Comparison of ENCODE assay signal across 1 cellular context in genomic region chr15:75451674-75452363, GRCh38.
TF ChIP-seq lines count a peak whose summit lies in the region.

TSS of gene SIN3A (minus strand) at chr15:75451690. CDS start at chr15:75430375, 21,315 bp downstream.

TF ChIP-seq in K562, 482 proteins besides CTCF, POLR2A, EP300 and RAD21 (continued from another document and continues in another):
- TF ChIP-seq PBX2 (CRISPR knock-in tag; IDR thresholded peaks at IDR 0.05; ENCODE audit: low read depth) (peak; percentile 86), PBX2 (tag; conservative IDR thresholded peaks at IDR 0.05; ENCODE audit: low read depth) (peak; percentile 97), HSF4 (CRISPR knock-in tag; IDR thresholded peaks at IDR 0.05; ENCODE audit: borderline replicate concordance) (no peak), NR2C2 (CRISPR knock-in tag; IDR thresholded peaks at IDR 0.05) (no peak), NR2C2 (tag; IDR thresholded peaks at IDR 0.05) (peak; percentile 45; the same call in 1 of the 2 replicates), ZFX (CRISPR knock-in tag; IDR thresholded peaks at IDR 0.05) (peak; percentile 56; the same call in 1 of the 2 replicates), ZNF764 (CRISPR knock-in tag; IDR thresholded peaks at IDR 0.05; ENCODE audit: low read depth) (no peak), ATF7 (IDR thresholded peaks at IDR 0.05) (peak; percentile 71; the same call in 1 of the 2 replicates), TFAP4 (CRISPR knock-in tag; IDR thresholded peaks at IDR 0.05; ENCODE audit: borderline replicate concordance) (peak; percentile 75; the same call in 1 of the 2 replicates), ZNF830 (CRISPR knock-in tag; IDR thresholded peaks at IDR 0.05) (no peak), ATF1 (CRISPR knock-in tag; IDR thresholded peaks at IDR 0.05) (no peak), ATF1 (tag; IDR thresholded peaks at IDR 0.05) (peak; percentile 83), RFX1 (IDR thresholded peaks at IDR 0.05) (peak; percentile 67; the same call in 1 of the 2 replicates), RB1 (IDR thresholded peaks at IDR 0.05; ENCODE audit: low read depth) (no peak; the same call in 1 of the 2 replicates), PPARD (CRISPR knock-in tag; IDR thresholded peaks at IDR 0.05) (no peak), NRF1 (conservative IDR thresholded peaks at IDR 0.05 in 1 of 2, IDR thresholded peaks at IDR 0.05 in 1 of 2) (peak; percentile 84 to 86), SP1 (CRISPR knock-in tag; IDR thresholded peaks at IDR 0.05) (peak; percentile 91), ID3 (CRISPR knock-in tag; IDR thresholded peaks at IDR 0.05) (no peak), ID3 (tag; IDR thresholded peaks at IDR 0.05) (no peak), VEZF1 (CRISPR knock-in tag; IDR thresholded peaks at IDR 0.05) (peak; percentile 80), HBP1 (CRISPR knock-in tag; IDR thresholded peaks at IDR 0.05) (no peak), NR2C1 (IDR thresholded peaks at IDR 0.05) (no peak), NR2C1 (tag; IDR thresholded peaks at IDR 0.05) (no peak), ZNF165 (CRISPR knock-in tag; IDR thresholded peaks at IDR 0.05; ENCODE audit: borderline replicate concordance) (no peak), E2F5 (CRISPR knock-in tag; IDR thresholded peaks at IDR 0.05) (no peak), GATAD2A (IDR thresholded peaks at IDR 0.05) (no peak), ATF2 (CRISPR knock-in tag; IDR thresholded peaks at IDR 0.05) (no peak), ZNF766 (CRISPR knock-in tag; conservative IDR thresholded peaks at IDR 0.05) (no peak), ZNF609 (CRISPR knock-in tag; IDR thresholded peaks at IDR 0.05; ENCODE audit: borderline replicate concordance) (no peak), SMC3 (conservative IDR thresholded peaks at IDR 0.05; ENCODE audit: insufficient read depth, low read depth, low read length) (no peak), FOS (IDR thresholded peaks at IDR 0.05; ENCODE audit: extremely low read depth, insufficient read length) (peak; percentile 93), BRF2 (IDR thresholded peaks at IDR 0.05; ENCODE audit: borderline replicate concordance, insufficient read depth, insufficient read length) (no peak), NFIX (CRISPR knock-in tag; IDR thresholded peaks at IDR 0.05; ENCODE audit: low read depth) (no peak), ZBTB7A (IDR thresholded peaks at IDR 0.05; ENCODE audit: borderline replicate concordance, control insufficient read depth, low read depth, low read length) (peak; percentile 86), RFX5 (IDR thresholded peaks at IDR 0.05; ENCODE audit: low read depth, low read length) (no peak), SP2 (IDR thresholded peaks at IDR 0.05; ENCODE audit: extremely low read depth, low read depth, low read length, poor library complexity, severe bottlenecking) (peak; percentile 84), TCFL5 (CRISPR knock-in tag; conservative IDR thresholded peaks at IDR 0.05) (no peak), MAX (CRISPR knock-in tag; IDR thresholded peaks at IDR 0.05) (no peak), ZBTB8A (IDR thresholded peaks at IDR 0.05; ENCODE audit: partially characterized antibody) (no peak), WHSC1 (IDR thresholded peaks at IDR 0.05; ENCODE audit: low read length) (peak; percentile 41), ZNF280A (IDR thresholded peaks at IDR 0.05; ENCODE audit: low read depth, partially characterized antibody) (no peak), BRD9 (IDR thresholded peaks at IDR 0.05; ENCODE audit: low read depth, partially characterized antibody) (no peak), RBM25 (IDR thresholded peaks at IDR 0.05; ENCODE audit: low read depth, low read length, severe bottlenecking) (peak; percentile 80), MYC (IDR thresholded peaks at IDR 0.05; ENCODE audit: low read depth, low read length) (peak; percentile 36; the same call in 1 of the 2 replicates), MYC (CRISPR knock-in tag; IDR thresholded peaks at IDR 0.05; ENCODE audit: borderline replicate concordance, low read depth) (no peak), ASH1L (IDR thresholded peaks at IDR 0.05; ENCODE audit: borderline replicate concordance, low read depth, partially characterized antibody) (peak; percentile 97), CREM (IDR thresholded peaks at IDR 0.05; ENCODE audit: low read depth) (peak; percentile 69), ZNF324 (CRISPR knock-in tag; IDR thresholded peaks at IDR 0.05) (no peak), ARNT (IDR thresholded peaks at IDR 0.05) (no peak), KLF6 (CRISPR knock-in tag; IDR thresholded peaks at IDR 0.05; ENCODE audit: borderline replicate concordance) (no peak), NCOA2 (IDR thresholded peaks at IDR 0.05; ENCODE audit: partially characterized antibody in 2 of 2) (no peak), SIN3B (IDR thresholded peaks at IDR 0.05; ENCODE audit: low read depth) (no peak)
